In the genomic region with DNA sequence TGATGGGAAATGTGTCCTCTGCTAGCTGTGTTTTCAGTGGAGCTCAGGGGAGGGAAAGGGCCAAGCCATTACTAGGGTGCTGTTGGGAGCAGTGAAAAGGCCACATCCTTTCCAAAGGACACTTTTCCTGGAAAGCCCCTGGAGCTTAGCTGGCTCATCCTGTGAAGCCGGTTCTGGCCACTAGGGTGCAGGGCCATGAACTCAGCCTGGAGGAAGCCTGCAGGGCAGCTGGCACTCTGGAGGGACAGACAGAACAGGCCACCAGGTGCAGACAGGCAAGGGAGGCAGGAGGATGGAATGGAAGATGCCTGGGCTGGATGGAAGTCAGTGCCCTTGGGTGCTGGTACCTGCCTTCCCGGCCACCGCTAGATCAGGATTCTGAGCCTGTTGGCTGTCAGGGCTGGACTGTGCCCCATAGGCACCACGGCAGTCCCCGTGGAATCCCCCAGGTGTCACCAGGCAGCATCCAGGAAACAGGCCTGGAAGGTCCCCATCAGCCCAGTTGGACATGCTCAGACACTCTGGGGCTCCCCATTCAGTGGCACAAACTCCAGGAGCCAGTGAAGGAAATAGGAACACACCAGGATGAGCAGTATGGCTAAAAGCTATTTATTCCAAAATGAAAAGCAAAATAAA, we compare ENCODE assay signal across 11 cellular contexts.
DNase-seq lines count a peak whose midpoint lies in the region; ATAC-seq, FAIRE-seq and TF ChIP-seq lines count a peak whose summit lies in the region.
"Had no signal": no experiment of that assay in that cellular context is flagged by ENCODE, and none has a peak within 500 bp of the region (broad histone marks: within the 10 kb centered on the region; RNA-seq: fewer than 3 reads in every experiment).

No MANE protein-coding gene starts in this region.

- peak; percentile 29 to 51 for TF ChIP-seq CTCF in endothelial cell of umbilical vein (IDR thresholded peaks at IDR 0.05; ENCODE audit: extremely low read depth in 1 of 2, insufficient read depth in 1 of 2, low read depth in 1 of 2, low read length in 2 of 2)
- peak in 1 of 3 experiments; percentile 18 for TF ChIP-seq CTCF in testis (IDR thresholded peaks at IDR 0.05)

- BruUV-seq in endothelial cell of umbilical vein (replicated peaks; lab: Mats Ljungman, UMichigan): no TSS peak

- CTCF ChIA-PET in endothelial cell of umbilical vein (lab: Charles Lee): interaction anchor here (0.7 to 2.8 kb wide), 6 partner anchors 10 to 115 kb away, joined by 3 to 12 read pairs (median 3); a partner anchor contains a TSS

- no peak overlapping the region for H3K9ac ChIP-seq in endothelial cell of umbilical vein (replicated peaks; ENCODE audit: extremely low read depth, insufficient read depth, low read length)

- H3K27ac ChIP-seq in endothelial cell of umbilical vein (ENCODE audit: insufficient read depth, low read depth, low read length) (no peak overlapping the region), testis (no peak overlapping the region)

- H3K9me1 ChIP-seq in endothelial cell of umbilical vein (replicated peaks; ENCODE audit: control insufficient read depth, extremely low read depth, insufficient read depth, low read length): no peaks in the 10 kb centered on the region

- H3K4me3 ChIP-seq in endothelial cell of umbilical vein (replicated peaks in 1 of 3; ENCODE audit: insufficient read depth in 1 of 3, low read depth in 1 of 3, low read length in 3 of 3): no peak overlapping the region
- no peak overlapping the region for H3K4me3 ChIP-seq in testis

- intact Hi-C loops in endothelial cell of umbilical vein (cut with micrococcal nuclease) (no loop called here), testis (cut with DNase I; ENCODE audit: low total_unique reads) (no loop called here)

- dilution Hi-C loops in endothelial cell of umbilical vein (cut with MboI; ENCODE audit: extremely low pct_ligation_motif_present, low sequenced_read_pairs): no loop called here

- H2AFZ ChIP-seq in endothelial cell of umbilical vein (ENCODE audit: low read depth, low read length): no peak overlapping the region

- no peaks in the 10 kb centered on the region for H3K79me2 ChIP-seq in endothelial cell of umbilical vein (ENCODE audit: control insufficient read depth, insufficient read depth, low read length)

- whole genome bisulfite sequencing in testis, 2 donors: 77 to 81% methylated on average over 5 of the region's 5 CpGs

- H3K36me3 ChIP-seq in endothelial cell of umbilical vein (ENCODE audit: control insufficient read depth in 2 of 2, extremely low read depth in 1 of 2, insufficient read depth in 2 of 2, low read length in 2 of 2): no peaks in the 10 kb centered on the region
- no peaks in the 10 kb centered on the region for H3K36me3 ChIP-seq in testis (ENCODE audit: low read depth, missing control alignments)

- no peak for FAIRE-seq in endothelial cell of umbilical vein (lab: Jason Lieb, UNC)

- no peak overlapping the region for H3K27ac Mint-ChIP-seq in activated naive CD8-positive, alpha-beta T cell treated with anti-CD3 and anti-CD28 coated beads, Interleukin-2, amount 50 U/mL, for 24 hours
- H3K27ac Mint-ChIP-seq: CD4-positive, alpha-beta memory T cell had no signal

- TF ChIP-seq POLR2A in endothelial cell of umbilical vein (IDR thresholded peaks at IDR 0.05; ENCODE audit: low read depth, low read length) (no peak), testis (IDR thresholded peaks at IDR 0.05) (no peak)

- H3K4me1 ChIP-seq in endothelial cell of umbilical vein (ENCODE audit: control insufficient read depth, extremely low read depth, insufficient read depth, low read length): no peaks in the 10 kb centered on the region
- H3K4me1 ChIP-seq in testis: no peaks in the 10 kb centered on the region

- H3K4me3 Mint-ChIP-seq in activated T-cell treated with anti-CD3 and anti-CD28 coated beads, Interleukin-2, amount 50 U/mL, for 4 hours: no peak overlapping the region
- no peak overlapping the region for H3K4me3 Mint-ChIP-seq in activated naive CD8-positive, alpha-beta T cell treated with anti-CD3 and anti-CD28 coated beads, Interleukin-2, amount 50 U/mL, for 24 hours
- H3K4me3 Mint-ChIP-seq: CD4-positive, alpha-beta memory T cell had no signal

- POLR2A ChIA-PET in endothelial cell of umbilical vein (lab: Charles Lee): no interaction called here

- no peak for ATAC-seq in activated T-cell treated with anti-CD3 and anti-CD28 coated beads, Interleukin-2, amount 50 U/mL, for 4 hours
- no peak for ATAC-seq in activated naive CD8-positive, alpha-beta T cell treated with anti-CD3 and anti-CD28 coated beads, Interleukin-2, amount 50 U/mL, for 24 hours
- ATAC-seq: esophagus mucosa had no signal

- H4K20me1 ChIP-seq in endothelial cell of umbilical vein (replicated peaks; ENCODE audit: control insufficient read depth, extremely low read depth, insufficient read depth, low read length): no peaks in the 10 kb centered on the region

- DNase-seq in activated T-cell treated with anti-CD3 and anti-CD28 coated beads for 48 hours (ENCODE audit: low read depth) (peak; percentile 4), NCI-H82 treated with DMSO at 0.1 percent for 48 hours (lab: John Stamatoyannopoulos, UW; ENCODE audit: unreplicated experiment) (peak; percentile 1), endothelial cell of umbilical vein (ENCODE audit: low read depth, low spot score) (peak; percentile 6), testis (peak; percentile 40), foreskin melanocyte (no peak)
- DNase-seq in activated T-cell treated with anti-CD3 and anti-CD28 coated beads, Interleukin-2, amount 50 U/mL, for 4 hours: no peak
- DNase-seq in activated naive CD8-positive, alpha-beta T cell treated with anti-CD3 and anti-CD28 coated beads, Interleukin-2, amount 50 U/mL, for 24 hours: no peak
- no peak for DNase-seq in activated CD4-positive, alpha-beta T cell treated with anti-CD3 and anti-CD28 coated beads, Interleukin-2, amount 50 U/mL, for 4 hours
- DNase-seq: CD4-positive, alpha-beta memory T cell; NCI-H1417 treated with DMSO at 0.1 percent for 48 hours had no signal

- peaks cover 5% of the 10 kb centered on the region for H3K27me3 Mint-ChIP-seq in activated T-cell treated with anti-CD3 and anti-CD28 coated beads, Interleukin-2, amount 50 U/mL, for 4 hours (ENCODE audit: low read depth)
- H3K27me3 Mint-ChIP-seq in activated naive CD8-positive, alpha-beta T cell treated with anti-CD3 and anti-CD28 coated beads, Interleukin-2, amount 50 U/mL, for 24 hours: peaks cover 5% of the 10 kb centered on the region

- no peaks in the 10 kb centered on the region for H3K4me1 Mint-ChIP-seq in activated T-cell treated with anti-CD3 and anti-CD28 coated beads, Interleukin-2, amount 50 U/mL, for 4 hours (ENCODE audit: low read depth)
- H3K4me1 Mint-ChIP-seq in activated naive CD8-positive, alpha-beta T cell treated with anti-CD3 and anti-CD28 coated beads, Interleukin-2, amount 50 U/mL, for 24 hours: no peaks in the 10 kb centered on the region
- H3K4me1 Mint-ChIP-seq: CD4-positive, alpha-beta memory T cell had no signal

- no peaks in the 10 kb centered on the region for H3K9me3 ChIP-seq in endothelial cell of umbilical vein (replicated peaks; ENCODE audit: control insufficient read depth, insufficient read depth, low read length)
- no peaks in the 10 kb centered on the region for H3K9me3 ChIP-seq in testis

- peaks cover 4% of the 10 kb centered on the region for H3K9me3 Mint-ChIP-seq in activated T-cell treated with anti-CD3 and anti-CD28 coated beads, Interleukin-2, amount 50 U/mL, for 4 hours
- H3K9me3 Mint-ChIP-seq in activated naive CD8-positive, alpha-beta T cell treated with anti-CD3 and anti-CD28 coated beads, Interleukin-2, amount 50 U/mL, for 24 hours: no peaks in the 10 kb centered on the region

- H3K4me2 ChIP-seq in endothelial cell of umbilical vein (ENCODE audit: insufficient read depth, low read length): no peak overlapping the region

- peaks cover 0 to 5% of the 10 kb centered on the region in 2 experiments for H3K27me3 ChIP-seq in endothelial cell of umbilical vein (ENCODE audit: control insufficient read depth in 2 of 2, insufficient read depth in 2 of 2, low read length in 2 of 2)
- no peaks in the 10 kb centered on the region for H3K27me3 ChIP-seq in testis

- no peaks in the 10 kb centered on the region for H3K36me3 Mint-ChIP-seq in activated T-cell treated with anti-CD3 and anti-CD28 coated beads, Interleukin-2, amount 50 U/mL, for 4 hours (ENCODE audit: insufficient read depth)
- no peaks in the 10 kb centered on the region for H3K36me3 Mint-ChIP-seq in activated naive CD8-positive, alpha-beta T cell treated with anti-CD3 and anti-CD28 coated beads, Interleukin-2, amount 50 U/mL, for 24 hours (ENCODE audit: low read depth)
- H3K36me3 Mint-ChIP-seq: CD4-positive, alpha-beta memory T cell had no signal

TF ChIP-seq in endothelial cell of umbilical vein, 7 proteins besides CTCF, POLR2A, EP300 and RAD21:
- TF ChIP-seq EZH2 (IDR thresholded peaks at IDR 0.05; ENCODE audit: borderline replicate concordance, low read depth, low read length, severe bottlenecking): no peak
- TF ChIP-seq JUN (IDR thresholded peaks at IDR 0.05; ENCODE audit: borderline replicate concordance, insufficient read depth, insufficient read length, low read depth): no peak
- TF ChIP-seq GATA2 (IDR thresholded peaks at IDR 0.05; ENCODE audit: insufficient read depth, insufficient read length, low read depth, low read length): no peak
- no peak for TF ChIP-seq FOS (IDR thresholded peaks at IDR 0.05; ENCODE audit: borderline replicate concordance, insufficient read depth, low read length)
- TF ChIP-seq, protein P1, sequence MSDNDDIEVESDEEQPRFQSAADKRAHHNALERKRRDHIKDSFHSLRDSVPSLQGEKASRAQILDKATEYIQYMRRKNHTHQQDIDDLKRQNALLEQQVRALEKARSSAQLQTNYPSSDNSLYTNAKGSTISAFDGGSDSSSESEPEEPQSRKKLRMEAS (IDR thresholded peaks at IDR 0.05; ENCODE audit: insufficient read depth, insufficient read length): no peak
- no peak for TF ChIP-seq MYC (IDR thresholded peaks at IDR 0.05; ENCODE audit: low read depth, low read length)
- no peak for TF ChIP-seq POLR2AphosphoS5 (IDR thresholded peaks at IDR 0.05; ENCODE audit: insufficient read depth, low read depth, low read length)
TF ChIP-seq in endothelial cell of umbilical vein: peak in this region for 0.

Comparison
In these comparisons a context has a peak if more than half of its experiments do, and no peak if none do; other contexts are left out.
1. DNase-seq: peak in activated T-cell treated with anti-CD3 and anti-CD28 coated beads for 48 hours (single experiment), NCI-H82 treated with DMSO at 0.1 percent for 48 hours (single experiment), endothelial cell of umbilical vein (single experiment) and testis (single experiment); none in activated T-cell treated with anti-CD3 and anti-CD28 coated beads, Interleukin-2, amount 50 U/mL, for 4 hours (single experiment), activated naive CD8-positive, alpha-beta T cell treated with anti-CD3 and anti-CD28 coated beads, Interleukin-2, amount 50 U/mL, for 24 hours (single experiment), activated CD4-positive, alpha-beta T cell treated with anti-CD3 and anti-CD28 coated beads, Interleukin-2, amount 50 U/mL, for 4 hours (0 of 2) and foreskin melanocyte (single experiment).